In genomic region chr9:18360005-18360404, GRCh38 we compare ENCODE assay signal across 27 cellular contexts.
A peak's percentile ranks its signal among the peaks of the same experiment; 100 is the strongest.
DNase-seq lines count a peak whose midpoint lies in the region; ATAC-seq, FAIRE-seq and TF ChIP-seq lines count a peak whose summit lies in the region.
"Had no signal": no experiment of that assay in that cellular context is flagged by ENCODE, and none has a peak within 500 bp of the region (broad histone marks: within the 10 kb centered on the region; RNA-seq: fewer than 3 reads in every experiment).

No MANE protein-coding gene starts in this region.

- ATAC-seq in IMR-90 (ENCODE audit: low read depth) = no peak
- ATAC-seq: activated CD4-positive, alpha-beta T cell treated with anti-CD3 and anti-CD28 coated beads for 36 hours; esophagus mucosa; gastrocnemius medialis; mucosa of descending colon; psoas muscle had no signal

- no peak overlapping the region for H2AK9ac ChIP-seq in IMR-90 (replicated peaks; ENCODE audit: low read depth, low read length, poor library complexity)

- no CpG with 5 or more reads among the region's 1 CpG for WGBS in IMR-90 (ENCODE audit: extremely low coverage in 2 of 2, insufficient read length in 1 of 2), 2 experiments

- no peaks in the 10 kb centered on the region for H3K9me3 Mint-ChIP-seq in astrocyte (ENCODE audit: unreplicated experiment)
- H3K9me3 Mint-ChIP-seq in nephron = no peaks in the 10 kb centered on the region
- H3K9me3 Mint-ChIP-seq: CD4-positive, alpha-beta memory T cell; neural crest cell; T-helper 1 cell treated with Interleukin-12 subunit alpha and Interleukin-12 subunit beta and Interleukin-4 antibody, amounts not matched to agents 30 μg/mL and 1 μg/mL, for 36 hours; type B pancreatic cell had no signal

- no TSS peak for BruUV-seq in IMR-90 (replicated peaks; lab: Mats Ljungman, UMichigan)

- H3K56ac ChIP-seq in IMR-90 (ENCODE audit: extremely low read depth, insufficient read depth, low read length) = no peak overlapping the region

- peak overlapping the region; percentile 66; the same call in 2 of the 3 replicates for H2BK15ac ChIP-seq in IMR-90 (ENCODE audit: low read depth, low read length)

- no peak overlapping the region for H2AK5ac ChIP-seq in IMR-90 (ENCODE audit: low read depth, low read length)

- H3K79me1 ChIP-seq in IMR-90 (ENCODE audit: low read depth in 1 of 2, low read length in 2 of 2) = no peaks in the 10 kb centered on the region

- peak overlapping the region; percentile 30; the same call in 1 of the 2 replicates for H2BK20ac ChIP-seq in IMR-90 (ENCODE audit: low read depth, low read length)

- H3K4me2 ChIP-seq in IMR-90 (ENCODE audit: low read depth, low read length) (no peak overlapping the region), astrocyte (ENCODE audit: low read length) (peak overlapping the region; percentile 41)

- TF ChIP-seq POLR2A in GM12892 (IDR thresholded peaks at IDR 0.05; ENCODE audit: low read depth, low read length) (no peak), IMR-90 (IDR thresholded peaks at IDR 0.05; ENCODE audit: low read depth, low read length) (no peak)

- no peak for DNase-seq in GM12892 (ENCODE audit: insufficient read length)
- DNase-seq in IMR-90 = no peak
- DNase-seq in astrocyte (ENCODE audit: low read depth) = no peak
- no peak for DNase-seq in DMS53 (lab: John Stamatoyannopoulos, UW)
- DNase-seq in NCI-H1417 (lab: John Stamatoyannopoulos, UW) = no peak
- no peak for DNase-seq in midbrain (lab: John Stamatoyannopoulos, UW)
- DNase-seq in stimulated activated CD4-positive, alpha-beta T cell treated with anti-CD3 and anti-CD28 coated beads, Interleukin-4, amount 100 ng/mL, for 4 hours = no peak
- DNase-seq: activated CD4-positive, alpha-beta T cell treated with anti-CD3 and anti-CD28 coated beads for 36 hours; activated gamma-delta T cell; CD4-positive, alpha-beta memory T cell; DMS153; effector CD8-positive, alpha-beta T cell; gastrocnemius medialis; hippocampal formation; immature natural killer cell; left ventricle myocardium inferior; mucosa of descending colon; NCI-H2081 treated with DMSO at 0.1 percent for 48 hours; NCI-H446; psoas muscle had no signal

- H3K9me3 ChIP-seq in IMR-90 (ENCODE audit: control insufficient read depth, insufficient read depth, low read length) (no peaks in the 10 kb centered on the region), astrocyte (ENCODE audit: insufficient read depth, low read depth, low read length) (no peaks in the 10 kb centered on the region)
- H3K9me3 ChIP-seq: gastrocnemius medialis, left ventricle myocardium inferior, mucosa of descending colon, psoas muscle, SJSA1 had no signal

- no peaks in the 10 kb centered on the region for H3K36me3 Mint-ChIP-seq in astrocyte (ENCODE audit: low read depth, unreplicated experiment)
- H3K36me3 Mint-ChIP-seq in nephron (ENCODE audit: low read depth) = no peaks in the 10 kb centered on the region
- H3K36me3 Mint-ChIP-seq: brain; CD4-positive, alpha-beta memory T cell; immature natural killer cell; type B pancreatic cell had no signal

- H3K4me3 Mint-ChIP-seq in astrocyte (ENCODE audit: unreplicated experiment) (no peak overlapping the region), nephron (no peak overlapping the region)
- H3K4me3 Mint-ChIP-seq: activated CD4-positive, alpha-beta T cell treated with anti-CD3 and anti-CD28 coated beads for 36 hours; brain; CD4-positive, alpha-beta memory T cell; immature natural killer cell; neural crest cell; T-helper 1 cell treated with Interleukin-12 subunit alpha and Interleukin-12 subunit beta and Interleukin-4 antibody, amounts not matched to agents 30 μg/mL and 1 μg/mL, for 36 hours; type B pancreatic cell had no signal

- no peak for TF ChIP-seq CTCF in IMR-90 (conservative IDR thresholded peaks at IDR 0.05; ENCODE audit: low read depth, low read length)
- TF ChIP-seq CTCF in astrocyte (IDR thresholded peaks at IDR 0.05; ENCODE audit: insufficient read depth, low read depth, low read length) = no peak
- no peak for TF ChIP-seq CTCF in nephron (IDR thresholded peaks at IDR 0.05; ENCODE audit: unreplicated experiment in 3 of 3)

- H3K27ac ChIP-seq in IMR-90 (ENCODE audit: insufficient read depth, low read length) (no peak overlapping the region), astrocyte (ENCODE audit: low read depth, low read length) (peak overlapping the region; percentile 78)
- H3K27ac ChIP-seq: gastrocnemius medialis, left ventricle myocardium inferior, psoas muscle, SJSA1 had no signal

- H3K9me1 ChIP-seq in IMR-90 (ENCODE audit: insufficient read depth, low read length) = peaks cover 3% of the 10 kb centered on the region; the same call in 1 of the 2 replicates

- H3K36me3 ChIP-seq in IMR-90 (ENCODE audit: control insufficient read depth, insufficient read depth, low read length) (no peaks in the 10 kb centered on the region), astrocyte (ENCODE audit: insufficient read depth, low read length) (no peaks in the 10 kb centered on the region)
- H3K36me3 ChIP-seq: gastrocnemius medialis, left ventricle myocardium inferior, SJSA1 had no signal

- H3K27me3 Mint-ChIP-seq in astrocyte (ENCODE audit: low read depth, unreplicated experiment) = no peaks in the 10 kb centered on the region
- H3K27me3 Mint-ChIP-seq in nephron (ENCODE audit: low read depth) = no peaks in the 10 kb centered on the region
- H3K27me3 Mint-ChIP-seq: CD4-positive, alpha-beta memory T cell; type B pancreatic cell had no signal

- peak overlapping the region; percentile 62 for H3K14ac ChIP-seq in IMR-90 (replicated peaks; ENCODE audit: low read depth, low read length)

- H3K27ac Mint-ChIP-seq in astrocyte (ENCODE audit: unreplicated experiment) (no peak overlapping the region), nephron (peak overlapping the region in 2 of 3 experiments; percentile 33 to 35)
- H3K27ac Mint-ChIP-seq: activated CD4-positive, alpha-beta T cell treated with anti-CD3 and anti-CD28 coated beads for 36 hours; brain; CD4-positive, alpha-beta memory T cell; immature natural killer cell; T-helper 1 cell treated with Interleukin-12 subunit alpha and Interleukin-12 subunit beta and Interleukin-4 antibody, amounts not matched to agents 30 μg/mL and 1 μg/mL, for 36 hours; type B pancreatic cell had no signal

- in situ Hi-C loops in IMR-90 (cut with MboI; ENCODE audit: low sequenced_read_pairs) = no loop called here

- peak overlapping the region; percentile 5; the same call in 1 of the 2 replicates for H3K4ac ChIP-seq in IMR-90 (ENCODE audit: low read depth, low read length)

- H3K4me3 ChIP-seq in IMR-90 (ENCODE audit: insufficient read depth, low read depth, low read length) (no peak overlapping the region), astrocyte (ENCODE audit: insufficient read depth, low read depth, low read length) (no peak overlapping the region)
- H3K4me3 ChIP-seq: gastrocnemius medialis, left ventricle myocardium inferior, mucosa of descending colon, psoas muscle, SJSA1 had no signal

- H2BK120ac ChIP-seq in IMR-90 (ENCODE audit: low read depth, low read length) = peak overlapping the region; percentile 51; the same call in 1 of the 2 replicates

- peak overlapping the region in 1 of 2 experiments; percentile 58; a peak in 2 of 4 replicates for H4K8ac ChIP-seq in IMR-90 (ENCODE audit: low read depth in 2 of 2, low read length in 2 of 2)

- H3K9ac ChIP-seq in IMR-90 (ENCODE audit: low read depth, low read length) (no peak overlapping the region), astrocyte (ENCODE audit: low read length) (no peak overlapping the region)

- H3K23ac ChIP-seq in IMR-90 (ENCODE audit: low read depth, low read length) = peak overlapping the region; percentile 44; the same call in 1 of the 2 replicates

- intact Hi-C loops in IMR-90 (cut with micrococcal nuclease) = no loop called here

- no peak overlapping the region for H2AFZ ChIP-seq in IMR-90 (replicated peaks; ENCODE audit: low read length, poor library complexity)
- peak overlapping the region; percentile 42 for H2AFZ ChIP-seq in astrocyte (ENCODE audit: low read depth, low read length)

- H4K5ac ChIP-seq in IMR-90 (ENCODE audit: low read depth, low read length) = no peak overlapping the region

- H4K20me1 ChIP-seq in IMR-90 (ENCODE audit: insufficient read depth, low read length) (no peaks in the 10 kb centered on the region), astrocyte (ENCODE audit: insufficient read depth, low read length) (no peaks in the 10 kb centered on the region)

- H3K79me2 ChIP-seq in astrocyte (ENCODE audit: insufficient read depth, low read length) = no peaks in the 10 kb centered on the region

- H3K18ac ChIP-seq in IMR-90 (ENCODE audit: low read depth, low read length) = no peak overlapping the region; the same call in 1 of the 2 replicates

- H3K4me1 ChIP-seq in IMR-90 (ENCODE audit: control insufficient read depth, insufficient read depth, low read length) (peaks cover 10% of the 10 kb centered on the region), astrocyte (ENCODE audit: insufficient read depth, low read length) (peaks cover 28% of the 10 kb centered on the region)
- H3K4me1 ChIP-seq: psoas muscle, SJSA1 had no signal

- H4K91ac ChIP-seq in IMR-90 (ENCODE audit: insufficient read depth, low read depth, low read length) = no peak overlapping the region

- no peaks in the 10 kb centered on the region for H3K27me3 ChIP-seq in IMR-90 (ENCODE audit: control insufficient read depth, insufficient read depth, low read length)
- H3K27me3 ChIP-seq in astrocyte (ENCODE audit: insufficient read depth, low read length) = no peaks in the 10 kb centered on the region
- H3K27me3 ChIP-seq: gastrocnemius medialis, SJSA1 had no signal

- no peak for TF ChIP-seq RAD21 in IMR-90 (IDR thresholded peaks at IDR 0.05; ENCODE audit: low read length)

- CTCF ChIA-PET in IMR-90 (lab: Yijun Ruan, JAX) = no interaction called here

- dilution Hi-C loops in IMR-90 (cut with HindIII; ENCODE audit: low sequenced_read_pairs, unreplicated experiment) = no loop called here

- POLR2A ChIA-PET in IMR-90 (lab: Charles Lee; ENCODE audit: unreplicated experiment) = no interaction called here

- H3K4me1 Mint-ChIP-seq in astrocyte (ENCODE audit: low read depth, unreplicated experiment) = peaks cover 29% of the 10 kb centered on the region
- peaks cover 32% of the 10 kb centered on the region for H3K4me1 Mint-ChIP-seq in nephron
- H3K4me1 Mint-ChIP-seq: activated CD4-positive, alpha-beta T cell treated with anti-CD3 and anti-CD28 coated beads for 36 hours; CD4-positive, alpha-beta memory T cell; immature natural killer cell; neural crest cell had no signal

- peak; percentile 51 for FAIRE-seq in GM12892 (lab: Jason Lieb, UNC)
- FAIRE-seq in astrocyte (lab: Jason Lieb, UNC) = no peak

- peak overlapping the region; percentile 2 for H2BK5ac ChIP-seq in IMR-90 (ENCODE audit: low read depth, low read length, poor library complexity, severe bottlenecking)

TF ChIP-seq in IMR-90, 13 proteins besides CTCF, POLR2A, EP300 and RAD21 (continues in another document):
- TF ChIP-seq RCOR1 (IDR thresholded peaks at IDR 0.05; ENCODE audit: insufficient replicate concordance, low read length) (no peak), NFE2L2 (IDR thresholded peaks at IDR 0.05; ENCODE audit: low read depth, low read length) (no peak), RFX5 (IDR thresholded peaks at IDR 0.05; ENCODE audit: low read depth, low read length) (no peak), MAZ (IDR thresholded peaks at IDR 0.05; ENCODE audit: borderline replicate concordance, low read depth, low read length) (no peak), FOS (IDR thresholded peaks at IDR 0.05; ENCODE audit: low read depth, low read length) (no peak), MXI1 (IDR thresholded peaks at IDR 0.05; ENCODE audit: borderline replicate concordance, low read depth, low read length) (no peak)
